8 cellular contexts compared by ENCODE assay signal in genomic region chr7:151086802-151087246, GRCh38. TPM values are rescaled to one million over a fixed set of nuclear protein-coding genes. Genes with fewer than 3 reads are reported as not detected.
DNase-seq lines count a peak whose midpoint lies in the region.

No MANE protein-coding gene starts in this region.

- WGBS in mesendoderm (ENCODE audit: extremely low coverage, insufficient coverage, low lambda C conversion rate): no CpG with 5 or more reads among the region's 56 CpGs
- 1% methylated on average over 54 of the region's 56 CpGs for WGBS in thymus

- no peaks in the 10 kb centered on the region for H3K27me3 ChIP-seq in mesendoderm (ENCODE audit: insufficient read depth, low read length, poor library complexity)
- peaks cover 62% of the 10 kb centered on the region for H3K27me3 ChIP-seq in thymus (ENCODE audit: control insufficient read depth, insufficient read depth)

- H2BK15ac ChIP-seq in mesendoderm (replicated peaks; ENCODE audit: low read depth): no peak overlapping the region

- peak overlapping the region; percentile 84 for H3K27ac ChIP-seq in caudate nucleus (ENCODE audit: low read depth, low read length)
- H3K27ac ChIP-seq in mesendoderm (ENCODE audit: low read depth, low read length): no peak overlapping the region
- H3K27ac ChIP-seq in thymus (ENCODE audit: low read depth): peak overlapping the region; percentile 20

- no peak overlapping the region for H2AK5ac ChIP-seq in mesendoderm (ENCODE audit: low read length)

- peak overlapping the region; percentile 98 for H3K56ac ChIP-seq in mesendoderm (ENCODE audit: low read length)

- H2BK120ac ChIP-seq in mesendoderm (ENCODE audit: low read depth, low read length): no peak overlapping the region

- H3K79me2 ChIP-seq in mesendoderm (ENCODE audit: control insufficient read depth, insufficient read depth, low read length): peaks cover 11% of the 10 kb centered on the region

- no peaks in the 10 kb centered on the region for H3K9me3 ChIP-seq in thymus (ENCODE audit: control insufficient read depth)

- H3K4me3 ChIP-seq in mesendoderm (ENCODE audit: low read length): peak overlapping the region; percentile 82
- peak overlapping the region; percentile 62 for H3K4me3 ChIP-seq in thymus (ENCODE audit: low read length)

- H3K4me1 ChIP-seq in mesendoderm (ENCODE audit: control insufficient read depth, low read depth, low read length) (peaks cover 20% of the 10 kb centered on the region), thymus (ENCODE audit: control insufficient read depth, insufficient read depth, low read length) (peaks cover 12% of the 10 kb centered on the region)

- peak overlapping the region; percentile 91 for H3K4me2 ChIP-seq in mesendoderm (ENCODE audit: low read length)

- H3K23ac ChIP-seq in mesendoderm (ENCODE audit: low read length): peak overlapping the region; percentile 94

- DNase-seq in NCI-H2227 (lab: John Stamatoyannopoulos, UW; ENCODE audit: unreplicated experiment) (peak; percentile 55), NCI-H2227 treated with DMSO at 0.1 percent for 48 hours (lab: John Stamatoyannopoulos, UW) (no peak), OCI-M1 (lab: John Stamatoyannopoulos, UW) (peak; percentile 54), caudate nucleus (lab: John Stamatoyannopoulos, UW) (peak in 10 of 61 donors; percentile 29 to 68 (median 60)), mesendoderm (peak; percentile 53), iPS-NIHi7 (ENCODE audit: extremely low spot score) (no peak), NCI-H2196 treated with DMSO at 0.1 percent for 48 hours (lab: John Stamatoyannopoulos, UW; ENCODE audit: unreplicated experiment) (no peak)

- H3K36me3 ChIP-seq in mesendoderm (ENCODE audit: control insufficient read depth, insufficient read depth, low read length): peaks cover 2% of the 10 kb centered on the region
- H3K36me3 ChIP-seq in thymus (ENCODE audit: control insufficient read depth, insufficient read depth): peaks cover 2% of the 10 kb centered on the region

- H4K5ac ChIP-seq in mesendoderm (ENCODE audit: low read length): no peak overlapping the region

- peak overlapping the region; percentile 93 for H3K9ac ChIP-seq in mesendoderm (ENCODE audit: low read length)

- H4K8ac ChIP-seq in mesendoderm (ENCODE audit: low read depth, low read length): no peak overlapping the region

- H3K4ac ChIP-seq in mesendoderm (ENCODE audit: low read depth, low read length): peak overlapping the region; percentile 27

- H3K79me1 ChIP-seq in mesendoderm (ENCODE audit: low read length): peaks cover 22% of the 10 kb centered on the region

- H3K18ac ChIP-seq in mesendoderm (ENCODE audit: low read length): peak overlapping the region; percentile 57

- no peak overlapping the region for H2BK5ac ChIP-seq in mesendoderm (ENCODE audit: low read length)

RNA-seq across cellular contexts. Expression of gene AGAP3, which starts 0.5 kb away (rescaled TPM):
- polyA plus RNA-seq in mesendoderm (2013, experiment 1 of 2): 27.6 TPM
- polyA plus RNA-seq in mesendoderm (2013, experiment 2 of 2): 26.4 TPM
- 43.2 TPM for polyA plus RNA-seq in thymus

RNA-seq across cellular contexts. Expression of gene TMUB1, which starts 3.5 kb away (rescaled TPM):
- 43.1 TPM for polyA plus RNA-seq in mesendoderm (2013, experiment 1 of 2)
- 42.0 TPM for polyA plus RNA-seq in mesendoderm (2013, experiment 2 of 2)
- polyA plus RNA-seq in thymus: 68.4 TPM

RNA-seq across cellular contexts. Expression of gene FASTK, which starts 6.2 kb away (rescaled TPM):
- polyA plus RNA-seq in mesendoderm (2013, experiment 1 of 2): 29.3 TPM
- polyA plus RNA-seq in mesendoderm (2013, experiment 2 of 2): 27.9 TPM
- polyA plus RNA-seq in thymus: 142 TPM

RNA-seq across cellular contexts. Expression of gene SLC4A2, which starts 27.4 kb away (rescaled TPM):
- polyA plus RNA-seq in mesendoderm (2013, experiment 1 of 2): 51.8 TPM
- polyA plus RNA-seq in mesendoderm (2013, experiment 2 of 2): 53.3 TPM
- 89.5 TPM for polyA plus RNA-seq in thymus

RNA-seq across cellular contexts. Expression of gene CDK5, which starts 29.1 kb away (rescaled TPM):
- polyA plus RNA-seq in mesendoderm (2013, experiment 1 of 2): 9.7 TPM
- polyA plus RNA-seq in mesendoderm (2013, experiment 2 of 2): 10.1 TPM
- polyA plus RNA-seq in thymus: 8.9 TPM

Comparison
In these comparisons a context has a peak if more than half of its experiments do, and no peak if none do; other contexts are left out.
1. DNase-seq: peak in NCI-H2227 (single experiment), OCI-M1 (single experiment) and mesendoderm (single experiment); none in NCI-H2227 treated with DMSO at 0.1 percent for 48 hours (single experiment), iPS-NIHi7 (single experiment) and NCI-H2196 treated with DMSO at 0.1 percent for 48 hours (single experiment).